ENCODE assay signal across 1 cellular context in genomic region chr3:44198265-44198956, GRCh38.
TF ChIP-seq lines count a peak whose summit lies in the region.

No MANE protein-coding gene starts in this region.

TF ChIP-seq in SK-N-SH, 30 proteins besides CTCF, POLR2A, EP300 and RAD21 (continued from another document):
- TF ChIP-seq MAX (IDR thresholded peaks at IDR 0.05; ENCODE audit: low read depth), result no peak
- TF ChIP-seq SIN3A (IDR thresholded peaks at IDR 0.05; ENCODE audit: borderline replicate concordance, low read depth, low read length), result no peak
- TF ChIP-seq RCOR1 (IDR thresholded peaks at IDR 0.05; ENCODE audit: low read length), result no peak
